ENCODE assay signal across 14 cellular contexts in the genomic region with DNA sequence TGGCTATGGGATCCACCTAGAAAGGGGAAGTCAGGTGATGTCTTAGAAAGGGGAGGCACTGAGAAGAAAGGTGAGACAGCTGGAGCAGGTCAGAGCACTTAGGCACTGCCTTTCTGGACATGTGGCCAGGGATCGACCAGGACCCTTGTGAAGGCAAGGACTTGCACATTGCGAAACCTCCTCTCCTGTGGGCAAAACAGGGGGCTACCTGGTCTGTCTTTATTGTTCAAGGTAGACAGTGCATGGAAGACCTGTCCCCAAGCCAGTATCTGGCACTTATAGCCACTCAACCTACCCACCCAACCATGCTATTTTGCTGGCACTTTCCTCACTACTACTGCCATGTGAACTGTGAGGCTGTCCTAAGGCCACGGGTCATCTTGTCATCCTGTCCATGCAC.
"Had no signal": no experiment of that assay in that cellular context is flagged by ENCODE, and none has a peak within 500 bp of the region (broad histone marks: within the 10 kb centered on the region; RNA-seq: fewer than 3 reads in every experiment).

No MANE protein-coding gene starts in this region.

- H3K36me3 ChIP-seq: adrenal gland, vagina had no signal

- H3K27ac ChIP-seq: adrenal gland, vagina had no signal

- DNase-seq: activated CD4-positive, alpha-beta T cell treated with anti-CD3 and anti-CD28 coated beads for 36 hours; activated CD4-positive, alpha-beta T cell treated with anti-CD3 and anti-CD28 coated beads, Interleukin-2, amount 50 U/mL, for 48 hours; activated gamma-delta T cell; adrenal gland; cerebellar nuclear complex; effector CD4-positive, alpha-beta T cell; stimulated activated CD4-positive, alpha-beta T cell treated with anti-CD3 and anti-CD28 coated beads, Interleukin-12 subunit alpha, Interleukin-12 subunit beta, amount 100 ng/mL, for 4 hours; stimulated activated CD4-positive, alpha-beta T cell treated with anti-CD3 and anti-CD28 coated beads, Interleukin-1b, Interleukin-23, amount 100 ng/mL, for 48 hours; stimulated activated naive CD8-positive, alpha-beta T cell treated with anti-CD3 and anti-CD28 coated beads, Interleukin-15, Interleukin-2, amounts not matched to agents 100 U/mL and 50 U/mL, for 24 hours; trophoblast cell had no signal

- H3K4me3 ChIP-seq: adrenal gland, lung, vagina had no signal

- H3K9me3 ChIP-seq: adrenal gland, vagina had no signal

- H3K27me3 ChIP-seq: adrenal gland, vagina had no signal

- ATAC-seq: activated CD4-positive, alpha-beta T cell treated with anti-CD3 and anti-CD28 coated beads for 36 hours; left lobe of liver; natural killer cell treated with Interleukin-12 subunit alpha and Interleukin-12 subunit beta and Interleukin-15 and Interleukin-18, amount 100 ng/mL, for 72 hours; stimulated activated naive CD8-positive, alpha-beta T cell treated with anti-CD3 and anti-CD28 coated beads, Interleukin-15, Interleukin-2, amounts not matched to agents 100 U/mL and 50 U/mL, for 24 hours had no signal
